Comparison of ENCODE assay signal across 8 cellular contexts in the genomic region with DNA sequence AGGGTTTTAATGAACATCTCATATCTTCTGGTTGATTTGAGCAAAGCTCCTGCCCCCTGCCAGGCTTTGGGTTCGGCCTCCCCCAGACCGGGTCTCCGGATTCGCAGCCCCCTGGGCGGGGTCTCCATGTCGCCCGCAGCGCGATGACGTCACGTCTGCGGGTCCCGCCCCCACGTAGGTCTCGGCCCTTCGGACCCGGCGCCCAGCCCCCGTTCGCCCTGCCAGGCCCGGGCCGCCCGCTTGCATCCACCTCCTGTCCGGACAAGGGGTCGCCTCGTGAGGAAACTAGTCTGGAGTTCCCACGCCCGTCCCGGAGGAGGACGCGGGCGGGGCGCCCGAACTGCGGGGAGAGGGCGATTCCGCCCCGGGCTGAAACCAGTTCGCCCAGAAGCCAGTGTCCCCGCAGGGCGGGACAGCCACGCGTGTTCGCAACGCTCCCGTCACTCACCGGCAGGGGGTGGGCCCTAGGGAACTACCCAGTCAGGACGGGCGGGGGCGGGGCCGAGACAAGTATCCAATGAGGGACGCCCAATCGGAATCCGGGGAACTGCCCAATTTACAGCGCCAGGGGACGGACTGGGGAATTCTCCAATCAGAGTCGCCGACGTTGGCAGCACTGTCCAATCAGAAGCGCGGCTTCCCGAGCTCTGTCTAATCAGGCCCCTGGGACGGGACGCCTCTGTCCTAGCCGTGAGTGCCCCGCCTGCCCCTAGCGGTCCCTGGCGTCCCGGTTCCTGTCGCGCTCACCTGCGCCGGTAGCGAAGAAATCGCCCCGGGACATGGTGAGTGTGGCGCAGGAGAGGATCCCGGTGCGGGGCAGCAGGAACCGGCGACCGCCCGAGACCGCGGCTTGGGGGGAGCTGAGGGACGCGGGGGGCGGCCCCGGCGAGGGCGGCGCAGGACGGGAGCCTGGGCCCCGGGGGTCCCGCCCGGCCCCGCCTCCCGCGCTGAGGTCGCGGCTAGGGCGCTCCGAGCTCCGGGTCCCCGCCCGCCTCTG. TPM values are rescaled to one million over a fixed set of nuclear protein-coding genes. Genes with fewer than 3 reads are reported as not detected.
DNase-seq lines count a peak whose midpoint lies in the region; ATAC-seq and TF ChIP-seq lines count a peak whose summit lies in the region.

TSS of gene ZNF555 (plus strand) at position 682 of the 997 bp plus-strand sequence. CDS start at position 780, 98 bp downstream.

- peaks cover 0 to 37% (median 11%) of the 10 kb centered on the region in 9 donors for H3K9me3 Mint-ChIP-seq in naive thymus-derived CD8-positive, alpha-beta T cell
- peaks cover 7 to 9% of the 10 kb centered on the region in 2 donors for H3K9me3 Mint-ChIP-seq in stimulated activated naive B cell treated with anti-CD40 and anti-IgM and Interleukin-4, amounts not matched to agents 10 μg/mL and 1 μg/mL and 100 μg/mL, for 72 hours

- no peaks in the 10 kb centered on the region for H3K27me3 ChIP-seq in DOHH2 (ENCODE audit: control insufficient read depth, low read length)

- peaks cover 4% of the 10 kb centered on the region for H3K9me3 ChIP-seq in DOHH2 (ENCODE audit: control insufficient read depth, insufficient read depth, low read length)
- H3K9me3 ChIP-seq in KOPT-K1 (ENCODE audit: insufficient read depth, low read length, poor library complexity, severe bottlenecking) = peaks cover 48% of the 10 kb centered on the region

- peak; percentile 90 for ATAC-seq in GM21737 (IDR thresholded peaks at IDR 0.05; ENCODE audit: unreplicated experiment)
- peak; percentile 96 to 97 for ATAC-seq in naive thymus-derived CD8-positive, alpha-beta T cell
- peak; percentile 97 for ATAC-seq in stimulated activated naive B cell treated with anti-CD40 and anti-IgM and Interleukin-4, amounts not matched to agents 10 μg/mL and 1 μg/mL and 100 μg/mL, for 72 hours (replicated peaks)

- CTCF ChIA-PET in RWPE1 (lab: Yijun Ruan, JAX) = interaction anchor here (0.5 to 0.7 kb wide), 2 partner anchors 33 to 97 kb away, joined by 4 to 6 read pairs; no protein-coding TSS in a partner anchor

- no peaks in the 10 kb centered on the region for H3K27me3 Mint-ChIP-seq in naive thymus-derived CD8-positive, alpha-beta T cell
- H3K27me3 Mint-ChIP-seq in stimulated activated naive B cell treated with anti-CD40 and anti-IgM and Interleukin-4, amounts not matched to agents 10 μg/mL and 1 μg/mL and 100 μg/mL, for 72 hours = no peaks in the 10 kb centered on the region

- peak; percentile 47 for TF ChIP-seq CTCF in DOHH2 (IDR thresholded peaks at IDR 0.05; ENCODE audit: low read depth, low read length, poor library complexity, severe bottlenecking)
- TF ChIP-seq CTCF in RWPE1 (conservative IDR thresholded peaks at IDR 0.05; ENCODE audit: low read depth) = peak; percentile 57

- peaks cover 24% of the 10 kb centered on the region for H3K4me1 ChIP-seq in DOHH2 (ENCODE audit: control insufficient read depth, low read length)

- peak within 1 kb of the TSS; percentile 88 to 96 (median 94) for H3K4me3 Mint-ChIP-seq in naive thymus-derived CD8-positive, alpha-beta T cell
- H3K4me3 Mint-ChIP-seq in stimulated activated naive B cell treated with anti-CD40 and anti-IgM and Interleukin-4, amounts not matched to agents 10 μg/mL and 1 μg/mL and 100 μg/mL, for 72 hours = peak within 1 kb of the TSS; percentile 95 to 99

- POLR2A ChIA-PET in RWPE1 (lab: Yijun Ruan, JAX; ENCODE audit: low non-redundant PET) = interaction anchor here (0.6 kb wide), 1 partner anchor 60 kb away, joined by 3 read pairs; the partner anchor contains the start of gene ZNF57
- POLR2A ChIA-PET in naive thymus-derived CD8-positive, alpha-beta T cell (lab: Charles Lee) = interaction anchor here (0.8 to 2.0 kb wide), 10 partner anchors 15 to 365 kb away, joined by 3 to 11 read pairs (median 5); partner anchors contain the start of genes GADD45B, SGTA, ZNF554 and ZNF57

- peak within 1 kb of the TSS; percentile 79 to 95 (median 93) for H3K27ac Mint-ChIP-seq in naive thymus-derived CD8-positive, alpha-beta T cell
- H3K27ac Mint-ChIP-seq in stimulated activated naive B cell treated with anti-CD40 and anti-IgM and Interleukin-4, amounts not matched to agents 10 μg/mL and 1 μg/mL and 100 μg/mL, for 72 hours = peak within 1 kb of the TSS; percentile 99

- H3K4me1 Mint-ChIP-seq in naive thymus-derived CD8-positive, alpha-beta T cell = peaks cover 12 to 36% (median 21%) of the 10 kb centered on the region in 4 donors
- peaks cover 10 to 27% of the 10 kb centered on the region in 2 donors for H3K4me1 Mint-ChIP-seq in stimulated activated naive B cell treated with anti-CD40 and anti-IgM and Interleukin-4, amounts not matched to agents 10 μg/mL and 1 μg/mL and 100 μg/mL, for 72 hours

- H3F3A ChIP-seq in DOHH2 (ENCODE audit: control insufficient read depth, insufficient read depth) = peaks cover 11% of the 10 kb centered on the region

- peak within 1 kb of the TSS; percentile 96 for H3K4me3 ChIP-seq in DOHH2 (ENCODE audit: low read length)

- H3K9me2 ChIP-seq in DOHH2 (replicated peaks; ENCODE audit: control insufficient read depth, low read length) = no peaks in the 10 kb centered on the region

- peak within 1 kb of the TSS; percentile 75 for H3K4me2 ChIP-seq in DOHH2 (ENCODE audit: low read length)

- H4K20me1 ChIP-seq in DOHH2 (ENCODE audit: control insufficient read depth, insufficient read depth, low read depth, low read length) = no peaks in the 10 kb centered on the region

- peaks cover 26% of the 10 kb centered on the region for H3K79me2 ChIP-seq in DOHH2 (ENCODE audit: control insufficient read depth, low read length)

- H3K27ac ChIP-seq in DOHH2 (ENCODE audit: low read depth, low read length) (peak within 1 kb of the TSS; percentile 71), KOPT-K1 (ENCODE audit: low read depth, low read length, poor library complexity, severe bottlenecking) (peak within 1 kb of the TSS; percentile 62), RWPE1 (peak within 1 kb of the TSS; percentile 86)

- H3K36me3 ChIP-seq in DOHH2 (ENCODE audit: control insufficient read depth, low read length) = peaks cover 5% of the 10 kb centered on the region; the same call in 1 of the 2 replicates
- H3K36me3 ChIP-seq in KOPT-K1 (ENCODE audit: insufficient read depth, low read length) = no peaks in the 10 kb centered on the region

- DNase-seq in RWPE1 (ENCODE audit: low spot score) (peak; percentile 100), fibroblast of peridontal ligament (ENCODE audit: extremely low read depth) (peak; percentile 99)
- DNase-seq in activated T-helper 9 cell treated with anti-CD3 and anti-CD28 coated beads, Interleukin-2, amount 50 U/mL, for 16 hours (ENCODE audit: low read depth) = peak; percentile 97
- DNase-seq in naive thymus-derived CD8-positive, alpha-beta T cell = peak; percentile 93 to 100 (median 98)
- peak; percentile 99 for DNase-seq in stimulated activated naive B cell treated with anti-CD40 and anti-IgM and Interleukin-4, amounts not matched to agents 10 μg/mL and 1 μg/mL and 100 μg/mL, for 72 hours

- H3K36me3 Mint-ChIP-seq in naive thymus-derived CD8-positive, alpha-beta T cell = peaks cover 12 to 29% (median 12%) of the 10 kb centered on the region in 3 donors
- peaks cover 16 to 34% of the 10 kb centered on the region in 2 donors for H3K36me3 Mint-ChIP-seq in stimulated activated naive B cell treated with anti-CD40 and anti-IgM and Interleukin-4, amounts not matched to agents 10 μg/mL and 1 μg/mL and 100 μg/mL, for 72 hours

RNA-seq across cellular contexts. Expression of gene ZNF555, which starts in this region (rescaled TPM):
- total RNA-seq in naive thymus-derived CD8-positive, alpha-beta T cell = 1 to 10 TPM; 7.4 to 8.7 TPM
- 1 to 10 TPM; 1.0 to 3.4 (median 2.2) TPM for polyA plus RNA-seq in naive thymus-derived CD8-positive, alpha-beta T cell

Comparison
In these comparisons a context has a peak if more than half of its experiments do, and no peak if none do; other contexts are left out.
1. Peak in every context shown above with its lines: DNase-seq, ATAC-seq, H3K4me3 ChIP-seq and H3K27ac ChIP-seq.